3 cellular contexts compared by ENCODE assay signal in genomic region chr6:44804546-44804945, GRCh38.
TF ChIP-seq lines count a peak whose summit lies in the region.

No MANE protein-coding gene starts in this region.

TF ChIP-seq in SK-N-SH, 30 proteins besides CTCF, POLR2A, EP300 and RAD21:
- TF ChIP-seq REST (IDR thresholded peaks at IDR 0.05; ENCODE audit: low read depth, low read length) (no peak), POLR2AphosphoS5 (IDR thresholded peaks at IDR 0.05; ENCODE audit: low read depth, low read length) (no peak), JUND (IDR thresholded peaks at IDR 0.05) (no peak), TEAD4 (IDR thresholded peaks at IDR 0.05; ENCODE audit: borderline replicate concordance, insufficient read depth) (no peak), GATA2 (CRISPR knock-in tag; IDR thresholded peaks at IDR 0.05) (no peak), GABPA (IDR thresholded peaks at IDR 0.05; ENCODE audit: low read depth) (no peak), YY1 (IDR thresholded peaks at IDR 0.05; ENCODE audit: low read depth) (no peak), CHD2 (IDR thresholded peaks at IDR 0.05; ENCODE audit: low read length, partially characterized antibody) (no peak), MEF2A (IDR thresholded peaks at IDR 0.05; ENCODE audit: borderline replicate concordance, low read depth) (no peak), SIN3A (IDR thresholded peaks at IDR 0.05; ENCODE audit: borderline replicate concordance, low read depth, low read length) (no peak), RFX5 (IDR thresholded peaks at IDR 0.05; ENCODE audit: low read length) (no peak), FOXM1 (IDR thresholded peaks at IDR 0.05; ENCODE audit: low read depth) (no peak)

TF ChIP-seq in SK-N-SH treated with all-trans-retinoic acid at 6 μM for 48 hours, 23 proteins besides CTCF, POLR2A, EP300 and RAD21:
- TF ChIP-seq TCF4 (CRISPR knock-in tag; IDR thresholded peaks at IDR 0.05; ENCODE audit: borderline replicate concordance) (no peak), POU6F1 (CRISPR knock-in tag; IDR thresholded peaks at IDR 0.05; ENCODE audit: borderline replicate concordance, low read depth) (no peak), ESRRG (CRISPR knock-in tag; IDR thresholded peaks at IDR 0.05) (no peak), PATZ1 (CRISPR knock-in tag; IDR thresholded peaks at IDR 0.05; ENCODE audit: borderline replicate concordance) (no peak), OSR1 (CRISPR knock-in tag; IDR thresholded peaks at IDR 0.05) (no peak), ZFP30 (CRISPR knock-in tag; IDR thresholded peaks at IDR 0.05) (no peak), ZNF565 (CRISPR knock-in tag; conservative IDR thresholded peaks at IDR 0.05; ENCODE audit: low read depth) (no peak), BACH2 (CRISPR knock-in tag; IDR thresholded peaks at IDR 0.05; ENCODE audit: borderline replicate concordance) (no peak), CSRNP3 (CRISPR knock-in tag; IDR thresholded peaks at IDR 0.05) (no peak), SNAI2 (CRISPR knock-in tag; IDR thresholded peaks at IDR 0.05) (no peak), TSHZ2 (CRISPR knock-in tag; IDR thresholded peaks at IDR 0.05) (no peak), CSDC2 (CRISPR knock-in tag; IDR thresholded peaks at IDR 0.05) (no peak), ZNF70 (CRISPR knock-in tag; IDR thresholded peaks at IDR 0.05) (no peak), ARNTL (CRISPR knock-in tag; IDR thresholded peaks at IDR 0.05; ENCODE audit: borderline replicate concordance, low read depth) (no peak), ZFP3 (CRISPR knock-in tag; IDR thresholded peaks at IDR 0.05) (no peak), ZC3H10 (CRISPR knock-in tag; IDR thresholded peaks at IDR 0.05) (no peak), GLIS3 (CRISPR knock-in tag; IDR thresholded peaks at IDR 0.05) (no peak), PPARA (CRISPR knock-in tag; IDR thresholded peaks at IDR 0.05; ENCODE audit: borderline replicate concordance) (no peak)

TF ChIP-seq in H1, 55 proteins besides CTCF, POLR2A, EP300 and RAD21:
- TF ChIP-seq BRCA1 (IDR thresholded peaks at IDR 0.05; ENCODE audit: low read depth, low read length), result no peak
